In the genomic region with DNA sequence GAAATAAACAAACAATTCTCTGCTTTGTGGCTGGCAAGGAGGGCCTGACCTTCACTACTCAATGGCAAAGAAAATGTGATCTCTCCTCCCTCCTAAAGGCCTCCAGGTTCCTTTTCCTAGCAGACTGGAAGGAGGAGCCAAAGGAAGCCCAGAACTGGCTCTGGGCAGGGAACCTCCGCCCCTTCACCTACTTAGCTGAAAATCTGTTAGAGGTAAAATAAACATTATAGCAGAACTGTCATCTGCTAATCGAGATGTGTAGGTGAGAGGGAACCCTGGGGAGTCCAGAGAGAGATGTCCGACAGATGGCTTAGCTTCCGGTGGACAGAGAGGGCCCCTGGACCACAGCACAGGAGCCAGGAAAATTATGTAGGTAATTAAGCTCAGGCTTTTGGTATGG, we compare ENCODE assay signal across 11 cellular contexts.
"Had no signal": no experiment of that assay in that cellular context is flagged by ENCODE, and none has a peak within 500 bp of the region (broad histone marks: within the 10 kb centered on the region; RNA-seq: fewer than 3 reads in every experiment).

No MANE protein-coding gene starts in this region.

- H3K4me3 Mint-ChIP-seq: activated CD4-positive, alpha-beta T cell treated with anti-CD3 and anti-CD28 coated beads, Interleukin-2, amount 10 ng/mL, durations not matched to agents 7 days and 5 days; activated naive CD4-positive, alpha-beta T cell treated with anti-CD3 and anti-CD28 coated beads, Interleukin-2, amount 10 ng/mL, durations not matched to agents 7 days and 5 days; naive B cell had no signal

- H3K4me3 ChIP-seq: adrenal gland, lower lobe of right lung, smooth muscle cell, tibial nerve had no signal

- H3K4me1 ChIP-seq: adrenal gland, lower lobe of right lung, tibial nerve had no signal

- H3K36me3 ChIP-seq: adrenal gland, lower lobe of right lung, tibial nerve had no signal

- H3K27ac ChIP-seq: adrenal gland, lower lobe of right lung, tibial nerve had no signal

- H3K9me3 Mint-ChIP-seq: activated CD4-positive, alpha-beta T cell treated with anti-CD3 and anti-CD28 coated beads, Interleukin-2, amount 10 ng/mL, durations not matched to agents 7 days and 5 days; activated naive CD4-positive, alpha-beta T cell treated with anti-CD3 and anti-CD28 coated beads, Interleukin-2, amount 10 ng/mL, durations not matched to agents 7 days and 5 days; activated T-helper 2 cell treated with anti-CD3 and anti-CD28 coated beads, Interferon-gamma antibody, Interleukin-2, Interleukin-4, amounts not matched to agents 10 μg/mL and 5 μg/mL and 100 μg/mL, durations not matched to agents 14 hours and 24 hours and 36 hours had no signal

- H3K4me2 ChIP-seq: smooth muscle cell had no signal

- H3K27ac Mint-ChIP-seq: activated CD4-positive, alpha-beta T cell treated with anti-CD3 and anti-CD28 coated beads, Interleukin-2, amount 10 ng/mL, durations not matched to agents 7 days and 5 days; activated naive CD4-positive, alpha-beta T cell treated with anti-CD3 and anti-CD28 coated beads, Interleukin-2, amount 10 ng/mL, durations not matched to agents 7 days and 5 days; activated T-helper 2 cell treated with anti-CD3 and anti-CD28 coated beads, Interferon-gamma antibody, Interleukin-2, Interleukin-4, amounts not matched to agents 10 μg/mL and 5 μg/mL and 100 μg/mL, durations not matched to agents 14 hours and 24 hours and 36 hours; naive B cell had no signal

- ATAC-seq: right cardiac atrium had no signal

- H3K9me3 ChIP-seq: adrenal gland, lower lobe of right lung, tibial nerve had no signal

- H3K27me3 ChIP-seq: adrenal gland, tibial nerve had no signal

- H3K4me1 Mint-ChIP-seq: activated CD4-positive, alpha-beta T cell treated with anti-CD3 and anti-CD28 coated beads, Interleukin-2, amount 10 ng/mL, durations not matched to agents 7 days and 5 days; activated naive CD4-positive, alpha-beta T cell treated with anti-CD3 and anti-CD28 coated beads, Interleukin-2, amount 10 ng/mL, durations not matched to agents 7 days and 5 days; naive B cell had no signal

- H3K36me3 Mint-ChIP-seq: activated naive CD4-positive, alpha-beta T cell treated with anti-CD3 and anti-CD28 coated beads, Interleukin-2, amount 10 ng/mL, durations not matched to agents 7 days and 5 days had no signal

- DNase-seq: activated CD4-positive, alpha-beta T cell treated with anti-CD3 and anti-CD28 coated beads, Interleukin-2, amount 10 ng/mL, durations not matched to agents 7 days and 5 days; activated CD4-positive, CD25-positive, alpha-beta regulatory T cell; activated CD8-positive, alpha-beta memory T cell treated with anti-CD3 and anti-CD28 coated beads for 24 hours; activated naive CD4-positive, alpha-beta T cell treated with anti-CD3 and anti-CD28 coated beads, Interleukin-2, amount 10 ng/mL, durations not matched to agents 7 days and 5 days; adrenal gland; lower lobe of right lung; naive B cell; right cardiac atrium had no signal
